ENCODE assay signal across 8 cellular contexts in the genomic region with DNA sequence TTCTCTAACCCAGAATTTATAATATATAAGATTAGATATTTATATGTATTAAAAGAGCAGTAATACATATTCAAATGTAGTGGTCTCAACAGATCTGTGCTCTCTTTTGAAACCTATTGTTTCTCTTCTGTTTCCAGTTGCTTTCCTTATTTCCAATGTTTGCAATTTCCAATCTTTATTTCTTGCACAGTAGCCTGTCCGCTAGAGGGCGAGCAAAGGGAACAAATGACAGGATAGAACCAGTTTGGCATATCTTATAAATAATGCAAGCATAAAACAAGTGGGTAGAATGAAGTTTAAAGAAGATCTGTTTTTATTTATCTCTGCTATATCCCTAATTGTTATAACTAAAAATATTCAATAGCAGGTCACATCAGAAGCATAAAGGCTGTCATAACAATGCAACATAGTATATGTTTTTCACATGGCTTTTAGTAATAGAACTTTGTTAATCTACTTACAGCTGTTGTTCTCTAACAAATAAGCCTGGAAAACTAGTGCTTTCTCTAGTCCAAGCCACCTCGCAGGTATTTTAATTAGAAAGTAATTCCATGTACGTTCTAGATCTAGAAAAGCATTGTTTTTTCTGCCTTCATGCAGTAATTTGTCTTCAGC. TPM values are rescaled to one million over a fixed set of nuclear protein-coding genes. Genes with fewer than 3 reads are reported as not detected.
DNase-seq lines count a peak whose midpoint lies in the region; ATAC-seq, FAIRE-seq and TF ChIP-seq lines count a peak whose summit lies in the region.

No MANE protein-coding gene starts in this region.

- H3K4me3 Mint-ChIP-seq in T-cell, result no peak overlapping the region

- H3K36me3 ChIP-seq in GM06990 (ENCODE audit: control insufficient read depth, insufficient read depth, low read length), result no peaks in the 10 kb centered on the region
- H3K36me3 ChIP-seq in brain microvascular endothelial cell (replicated peaks), result no peaks in the 10 kb centered on the region

- no peaks in the 10 kb centered on the region for H3K9me3 Mint-ChIP-seq in T-cell

- ATAC-seq in T-cell (replicated peaks in 1 of 4) (peak in 1 of 4 experiments; percentile 40), HG02884 (IDR thresholded peaks at IDR 0.05; ENCODE audit: unreplicated experiment) (no peak), HG02642 (IDR thresholded peaks at IDR 0.05; ENCODE audit: poor library complexity, unreplicated experiment) (no peak)

- no peak overlapping the region for H3K27ac Mint-ChIP-seq in T-cell

- POLR2A ChIA-PET in T-cell (lab: Charles Lee), result interaction anchor here in 1 of 2 donors (0.8 kb wide), 1 partner anchor 438 kb away, joined by 3 read pairs; a partner anchor contains a TSS

- no peak overlapping the region for H3K27ac ChIP-seq in brain microvascular endothelial cell

- no peaks in the 10 kb centered on the region for H3K27me3 ChIP-seq in GM06990 (replicated peaks; ENCODE audit: control insufficient read depth, insufficient read depth, low read length)
- H3K27me3 ChIP-seq in brain microvascular endothelial cell (replicated peaks), result no peaks in the 10 kb centered on the region

- no peak for DNase-seq in GM06990 (ENCODE audit: extremely low read depth, insufficient read length)
- DNase-seq in NCI-H1105 (lab: John Stamatoyannopoulos, UW), result peak; percentile 56
- DNase-seq in T-cell, result peak in 30 of 34 experiments; percentile 9 to 57 (median 41)
- peak; percentile 63 for DNase-seq in brain microvascular endothelial cell
- peak in 3 of 4 experiments; percentile 10 to 25 (median 15) for DNase-seq in stimulated activated CD4-positive, alpha-beta T cell treated with anti-CD3 and anti-CD28 coated beads, Interleukin-1b, Interleukin-23, amount 100 ng/mL, for 24 hours (ENCODE audit: low read depth in 4 of 4, low spot score in 1 of 4)

- peaks cover 5 to 10% of the 10 kb centered on the region in 2 donors for H3K27me3 Mint-ChIP-seq in T-cell

- H3K36me3 Mint-ChIP-seq in T-cell, result no peaks in the 10 kb centered on the region

- H3K4me3 ChIP-seq in GM06990 (replicated peaks; ENCODE audit: low read depth, low read length), result no peak overlapping the region
- no peak overlapping the region for H3K4me3 ChIP-seq in brain microvascular endothelial cell (ENCODE audit: low read depth, low read length)

- CTCF ChIA-PET in T-cell (lab: Charles Lee), result interaction anchor here (0.6 to 0.7 kb wide), 2 partner anchors 777 to 1721 kb away, joined by 3 read pairs; no protein-coding TSS in a partner anchor

- TF ChIP-seq CTCF in GM06990 (IDR thresholded peaks at IDR 0.05; ENCODE audit: insufficient read depth, low read length, poor library complexity, severe bottlenecking), result peak; percentile 83
- TF ChIP-seq CTCF in brain microvascular endothelial cell (IDR thresholded peaks at IDR 0.05; ENCODE audit: low read depth, low read length, missing control alignments), result peak; percentile 87

- in situ Hi-C loops in brain microvascular endothelial cell (cut with HindIII; ENCODE audit: low pct_ligation_motif_present, low sequenced_read_pairs), result no loop called here

- H3K4me1 Mint-ChIP-seq in T-cell, result peaks cover 0 to 2% (median 0%) of the 10 kb centered on the region in 3 donors

- FAIRE-seq in islet of Langerhans (lab: Jason Lieb, UNC), result peak; percentile 99

RNA-seq across cellular contexts. Expression of a gene that starts 15.1 kb away (rescaled TPM):
- total RNA-seq in T-cell, result 10 to 100 TPM in 4 of 5 donors, 1 to 10 TPM in 1; 8.4 to 16.5 (median 13.4) TPM
